Comparison of ENCODE assay signal across 25 cellular contexts in the genomic region with DNA sequence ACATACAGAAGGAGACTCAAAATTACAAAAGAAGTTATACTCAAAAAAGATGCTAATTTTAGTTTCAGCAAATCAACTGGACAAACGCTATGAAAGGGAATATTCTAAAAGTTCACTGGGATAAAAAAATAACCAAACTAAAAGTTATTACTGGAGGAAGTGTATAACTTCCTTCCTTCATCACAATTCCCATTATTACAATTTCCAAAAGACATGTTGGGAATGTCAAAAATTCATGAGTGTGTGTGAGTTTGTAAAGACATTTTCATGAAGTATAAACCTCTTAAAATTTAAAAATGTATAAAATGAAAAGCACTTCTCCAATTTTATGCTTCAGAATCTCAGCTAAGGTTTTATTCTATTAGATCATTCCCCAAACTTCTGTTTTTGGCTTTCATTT.
"Had no signal": no experiment of that assay in that cellular context is flagged by ENCODE, and none has a peak within 500 bp of the region (broad histone marks: within the 10 kb centered on the region; RNA-seq: fewer than 3 reads in every experiment).

No MANE protein-coding gene starts in this region.

- H3K27me3 ChIP-seq: cardiac muscle cell, SJCRH30 had no signal

- H3K27ac ChIP-seq: cardiac muscle cell, SJCRH30, SK-N-MC had no signal

- ATAC-seq: activated CD8-positive, alpha-beta T cell treated with anti-CD3 and anti-CD28 coated beads for 36 hours; activated T-cell treated with anti-CD3 and anti-CD28 coated beads, Interleukin-2, amount 50 U/mL, for 72 hours; activated T-helper 17 cell treated with anti-CD3 and anti-CD28 coated beads, Interleukin-2, amount 50 U/mL, for 72 hours; Panc1 had no signal

- H3K9me3 ChIP-seq: SJCRH30 had no signal

- H3K4me3 ChIP-seq: cardiac muscle cell, SJCRH30, SK-N-MC had no signal

- DNase-seq: activated CD4-positive, alpha-beta T cell treated with anti-CD3 and anti-CD28 coated beads, Interleukin-2, amount 10 ng/mL, durations not matched to agents 24 days and 14 days; activated CD4-positive, alpha-beta T cell treated with anti-CD3 and anti-CD28 coated beads, Interleukin-2, amount 50 U/mL, for 4 hours; activated CD8-positive, alpha-beta T cell treated with anti-CD3 and anti-CD28 coated beads for 36 hours; activated effector memory CD4-positive, alpha-beta T cell treated with anti-CD3 and anti-CD28 coated beads, Interleukin-2, amount 50 U/mL, for 16 hours; activated naive CD4-positive, alpha-beta T cell; activated naive CD4-positive, alpha-beta T cell treated with anti-CD3 and anti-CD28 coated beads, Interleukin-2, amount 50 U/mL, for 16 hours; activated naive CD8-positive, alpha-beta T cell treated with anti-CD3 and anti-CD28 coated beads for 36 hours; activated T-cell treated with anti-CD3 and anti-CD28 coated beads, Interleukin-2, amount 50 U/mL, for 1 hour; activated T-cell treated with anti-CD3 and anti-CD28 coated beads, Interleukin-2, amount 50 U/mL, for 72 hours; amniotic stem cell; aorta; MM.1S; MV-4-11; NCI-H1092; NCI-H1436 treated with DMSO at 0.1 percent for 48 hours; NCI-H1694 treated with DMSO at 0.1 percent for 48 hours; NCI-H2029; NCI-H345; NCI-H524 treated with DMSO at 0.1 percent for 48 hours; SHP77; SJCRH30 had no signal

- H3K36me3 ChIP-seq: cardiac muscle cell had no signal
